ENCODE assay signal across 18 cellular contexts in the genomic region with DNA sequence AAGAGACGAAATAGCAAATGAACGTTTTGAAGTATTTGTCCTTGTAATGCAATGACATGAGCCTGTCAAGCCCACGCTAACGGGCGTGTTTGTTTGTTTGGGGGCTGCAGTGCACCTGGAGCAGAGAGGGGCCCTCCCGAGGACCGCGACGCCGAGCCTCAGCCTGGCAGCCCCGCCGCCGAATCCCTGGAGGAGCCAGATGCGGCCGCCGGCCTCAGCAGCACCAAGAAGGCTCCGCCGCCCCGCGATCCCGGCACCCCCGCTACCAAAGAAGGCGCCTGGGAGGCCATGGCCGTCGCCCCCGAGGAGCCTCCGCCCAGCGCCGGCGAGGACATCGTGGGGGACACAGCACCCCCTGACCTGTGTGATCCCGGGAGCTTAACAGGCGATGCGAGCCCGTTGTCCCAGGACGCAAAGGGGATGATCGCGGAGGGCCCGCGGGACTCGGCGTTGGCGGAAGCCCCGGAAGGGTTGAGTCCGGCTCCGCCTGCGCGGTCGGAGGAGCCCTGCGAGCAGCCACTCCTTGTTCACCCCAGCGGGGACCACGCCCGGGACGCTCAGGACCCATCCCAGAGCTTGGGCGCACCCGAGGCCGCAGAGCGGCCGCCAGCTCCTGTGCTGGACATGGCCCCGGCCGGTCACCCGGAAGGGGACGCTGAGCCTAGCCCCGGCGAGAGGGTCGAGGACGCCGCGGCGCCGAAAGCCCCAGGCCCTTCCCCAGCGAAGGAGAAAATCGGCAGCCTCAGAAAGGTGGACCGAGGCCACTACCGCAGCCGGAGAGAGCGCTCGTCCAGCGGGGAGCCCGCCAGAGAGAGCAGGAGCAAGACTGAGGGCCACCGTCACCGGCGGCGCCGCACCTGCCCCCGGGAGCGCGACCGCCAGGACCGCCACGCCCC.
"Had no signal": no experiment of that assay in that cellular context is flagged by ENCODE, and none has a peak within 500 bp of the region (broad histone marks: within the 10 kb centered on the region; RNA-seq: fewer than 3 reads in every experiment).

No MANE protein-coding gene starts in this region.

- H3K9me3 ChIP-seq: left lung, neutrophil, right lobe of liver, thyroid gland, upper lobe of left lung, vagina had no signal

- DNase-seq: cerebellar nuclear complex; effector memory CD8-positive, alpha-beta T cell; foreskin keratinocyte; left lung; mesendoderm; naive thymus-derived CD8-positive, alpha-beta T cell; right lobe of liver; stimulated activated CD4-positive, alpha-beta T cell treated with anti-CD3 and anti-CD28 coated beads, Interleukin-4, amount 100 ng/mL, for 1 hour; stimulated activated CD8-positive, alpha-beta memory T cell treated with anti-CD3 and anti-CD28 coated beads, Interleukin-4, amount 100 ng/mL, for 48 hours; stimulated activated naive B cell treated with anti-CD40 and anti-IgM and Interleukin-4, amounts not matched to agents 10 μg/mL and 1 μg/mL and 100 μg/mL, for 72 hours had no signal

- H3K4me1 Mint-ChIP-seq: naive thymus-derived CD8-positive, alpha-beta T cell; stimulated activated naive B cell treated with anti-CD40 and anti-IgM and Interleukin-4, amounts not matched to agents 10 μg/mL and 1 μg/mL and 100 μg/mL, for 72 hours had no signal

- H3K9me3 Mint-ChIP-seq: dendritic cell treated with granulocyte-macrophage colony-stimulating factor and Interleukin-4, amounts not matched to agents 40 ng/mL and 50 ng/mL, for 4 days; effector memory CD8-positive, alpha-beta T cell; naive thymus-derived CD8-positive, alpha-beta T cell; stimulated activated naive B cell treated with anti-CD40 and anti-IgM and Interleukin-4, amounts not matched to agents 10 μg/mL and 1 μg/mL and 100 μg/mL, for 72 hours had no signal

- H3K27ac ChIP-seq: cardiac muscle cell, foreskin keratinocyte, hepatocyte, left lung, neutrophil, right lobe of liver, thyroid gland, upper lobe of left lung, vagina had no signal

- H3K4me3 ChIP-seq: cardiac muscle cell, hepatocyte, left lung, lung, right lobe of liver, thyroid gland, upper lobe of left lung, vagina had no signal

- H3K27me3 Mint-ChIP-seq: dendritic cell treated with granulocyte-macrophage colony-stimulating factor and Interleukin-4, amounts not matched to agents 40 ng/mL and 50 ng/mL, for 4 days; effector memory CD8-positive, alpha-beta T cell; naive thymus-derived CD8-positive, alpha-beta T cell; stimulated activated naive B cell treated with anti-CD40 and anti-IgM and Interleukin-4, amounts not matched to agents 10 μg/mL and 1 μg/mL and 100 μg/mL, for 72 hours had no signal

- H3K4me1 ChIP-seq: foreskin keratinocyte, left lung, right lobe of liver, thyroid gland, upper lobe of left lung, vagina had no signal

- H3K27ac Mint-ChIP-seq: dendritic cell treated with granulocyte-macrophage colony-stimulating factor and Interleukin-4, amounts not matched to agents 40 ng/mL and 50 ng/mL, for 4 days; effector memory CD8-positive, alpha-beta T cell had no signal

- ATAC-seq: effector memory CD8-positive, alpha-beta T cell; foreskin keratinocyte; left lung; naive thymus-derived CD8-positive, alpha-beta T cell; stimulated activated naive B cell treated with anti-CD40 and anti-IgM and Interleukin-4, amounts not matched to agents 10 μg/mL and 1 μg/mL and 100 μg/mL, for 72 hours had no signal

- H3K4me3 Mint-ChIP-seq: dendritic cell treated with granulocyte-macrophage colony-stimulating factor and Interleukin-4, amounts not matched to agents 40 ng/mL and 50 ng/mL, for 4 days; effector memory CD8-positive, alpha-beta T cell; stimulated activated naive B cell treated with anti-CD40 and anti-IgM and Interleukin-4, amounts not matched to agents 10 μg/mL and 1 μg/mL and 100 μg/mL, for 72 hours had no signal

- H3K27me3 ChIP-seq: cardiac muscle cell, foreskin keratinocyte, hepatocyte, left lung, neutrophil, right lobe of liver, thyroid gland, upper lobe of left lung, vagina had no signal
